Comparison of ENCODE assay signal across 2 cellular contexts in the genomic region with DNA sequence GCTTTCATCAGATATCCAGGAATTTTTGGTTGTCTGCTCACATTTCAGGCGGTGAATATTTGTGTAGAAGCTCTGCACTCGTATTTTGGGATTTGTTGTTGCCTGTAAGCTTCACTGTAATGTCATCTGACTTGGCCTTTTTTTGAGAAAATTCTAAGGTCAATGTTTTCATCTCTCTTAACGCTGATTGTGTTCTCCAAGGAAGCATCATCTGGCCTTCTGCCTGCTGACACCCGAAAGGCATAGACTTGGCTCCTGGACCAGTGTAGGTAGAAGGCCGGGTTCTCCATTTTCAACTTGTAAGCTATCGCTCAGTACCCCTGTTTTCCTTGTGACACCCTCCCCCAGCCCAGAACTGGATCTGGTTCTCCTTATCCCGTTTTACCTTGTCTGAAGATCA.
TF ChIP-seq lines count a peak whose summit lies in the region.

No MANE protein-coding gene starts in this region.

TF ChIP-seq in GM23338, 12 proteins besides CTCF, POLR2A, EP300 and RAD21 (continues in another document):
- TF ChIP-seq, protein P1, sequence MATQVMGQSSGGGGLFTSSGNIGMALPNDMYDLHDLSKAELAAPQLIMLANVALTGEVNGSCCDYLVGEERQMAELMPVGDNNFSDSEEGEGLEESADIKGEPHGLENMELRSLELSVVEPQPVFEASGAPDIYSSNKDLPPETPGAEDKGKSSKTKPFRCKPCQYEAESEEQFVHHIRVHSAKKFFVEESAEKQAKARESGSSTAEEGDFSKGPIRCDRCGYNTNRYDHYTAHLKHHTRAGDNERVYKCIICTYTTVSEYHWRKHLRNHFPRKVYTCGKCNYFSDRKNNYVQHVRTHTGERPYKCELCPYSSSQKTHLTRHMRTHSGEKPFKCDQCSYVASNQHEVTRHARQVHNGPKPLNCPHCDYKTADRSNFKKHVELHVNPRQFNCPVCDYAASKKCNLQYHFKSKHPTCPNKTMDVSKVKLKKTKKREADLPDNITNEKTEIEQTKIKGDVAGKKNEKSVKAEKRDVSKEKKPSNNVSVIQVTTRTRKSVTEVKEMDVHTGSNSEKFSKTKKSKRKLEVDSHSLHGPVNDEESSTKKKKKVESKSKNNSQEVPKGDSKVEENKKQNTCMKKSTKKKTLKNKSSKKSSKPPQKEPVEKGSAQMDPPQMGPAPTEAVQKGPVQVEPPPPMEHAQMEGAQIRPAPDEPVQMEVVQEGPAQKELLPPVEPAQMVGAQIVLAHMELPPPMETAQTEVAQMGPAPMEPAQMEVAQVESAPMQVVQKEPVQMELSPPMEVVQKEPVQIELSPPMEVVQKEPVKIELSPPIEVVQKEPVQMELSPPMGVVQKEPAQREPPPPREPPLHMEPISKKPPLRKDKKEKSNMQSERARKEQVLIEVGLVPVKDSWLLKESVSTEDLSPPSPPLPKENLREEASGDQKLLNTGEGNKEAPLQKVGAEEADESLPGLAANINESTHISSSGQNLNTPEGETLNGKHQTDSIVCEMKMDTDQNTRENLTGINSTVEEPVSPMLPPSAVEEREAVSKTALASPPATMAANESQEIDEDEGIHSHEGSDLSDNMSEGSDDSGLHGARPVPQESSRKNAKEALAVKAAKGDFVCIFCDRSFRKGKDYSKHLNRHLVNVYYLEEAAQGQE (IDR thresholded peaks at IDR 0.05; ENCODE audit: unreplicated experiment): no peak
- no peak for TF ChIP-seq ETS1 (IDR thresholded peaks at IDR 0.05)
- TF ChIP-seq CREB1 (CRISPR knock-in tag; IDR thresholded peaks at IDR 0.05; ENCODE audit: low read depth): no peak
- TF ChIP-seq EZH2phosphoT487 (IDR thresholded peaks at IDR 0.05; ENCODE audit: unreplicated experiment): no peak
- no peak for TF ChIP-seq NANOG (IDR thresholded peaks at IDR 0.05; ENCODE audit: borderline replicate concordance)
- TF ChIP-seq, protein P2, sequence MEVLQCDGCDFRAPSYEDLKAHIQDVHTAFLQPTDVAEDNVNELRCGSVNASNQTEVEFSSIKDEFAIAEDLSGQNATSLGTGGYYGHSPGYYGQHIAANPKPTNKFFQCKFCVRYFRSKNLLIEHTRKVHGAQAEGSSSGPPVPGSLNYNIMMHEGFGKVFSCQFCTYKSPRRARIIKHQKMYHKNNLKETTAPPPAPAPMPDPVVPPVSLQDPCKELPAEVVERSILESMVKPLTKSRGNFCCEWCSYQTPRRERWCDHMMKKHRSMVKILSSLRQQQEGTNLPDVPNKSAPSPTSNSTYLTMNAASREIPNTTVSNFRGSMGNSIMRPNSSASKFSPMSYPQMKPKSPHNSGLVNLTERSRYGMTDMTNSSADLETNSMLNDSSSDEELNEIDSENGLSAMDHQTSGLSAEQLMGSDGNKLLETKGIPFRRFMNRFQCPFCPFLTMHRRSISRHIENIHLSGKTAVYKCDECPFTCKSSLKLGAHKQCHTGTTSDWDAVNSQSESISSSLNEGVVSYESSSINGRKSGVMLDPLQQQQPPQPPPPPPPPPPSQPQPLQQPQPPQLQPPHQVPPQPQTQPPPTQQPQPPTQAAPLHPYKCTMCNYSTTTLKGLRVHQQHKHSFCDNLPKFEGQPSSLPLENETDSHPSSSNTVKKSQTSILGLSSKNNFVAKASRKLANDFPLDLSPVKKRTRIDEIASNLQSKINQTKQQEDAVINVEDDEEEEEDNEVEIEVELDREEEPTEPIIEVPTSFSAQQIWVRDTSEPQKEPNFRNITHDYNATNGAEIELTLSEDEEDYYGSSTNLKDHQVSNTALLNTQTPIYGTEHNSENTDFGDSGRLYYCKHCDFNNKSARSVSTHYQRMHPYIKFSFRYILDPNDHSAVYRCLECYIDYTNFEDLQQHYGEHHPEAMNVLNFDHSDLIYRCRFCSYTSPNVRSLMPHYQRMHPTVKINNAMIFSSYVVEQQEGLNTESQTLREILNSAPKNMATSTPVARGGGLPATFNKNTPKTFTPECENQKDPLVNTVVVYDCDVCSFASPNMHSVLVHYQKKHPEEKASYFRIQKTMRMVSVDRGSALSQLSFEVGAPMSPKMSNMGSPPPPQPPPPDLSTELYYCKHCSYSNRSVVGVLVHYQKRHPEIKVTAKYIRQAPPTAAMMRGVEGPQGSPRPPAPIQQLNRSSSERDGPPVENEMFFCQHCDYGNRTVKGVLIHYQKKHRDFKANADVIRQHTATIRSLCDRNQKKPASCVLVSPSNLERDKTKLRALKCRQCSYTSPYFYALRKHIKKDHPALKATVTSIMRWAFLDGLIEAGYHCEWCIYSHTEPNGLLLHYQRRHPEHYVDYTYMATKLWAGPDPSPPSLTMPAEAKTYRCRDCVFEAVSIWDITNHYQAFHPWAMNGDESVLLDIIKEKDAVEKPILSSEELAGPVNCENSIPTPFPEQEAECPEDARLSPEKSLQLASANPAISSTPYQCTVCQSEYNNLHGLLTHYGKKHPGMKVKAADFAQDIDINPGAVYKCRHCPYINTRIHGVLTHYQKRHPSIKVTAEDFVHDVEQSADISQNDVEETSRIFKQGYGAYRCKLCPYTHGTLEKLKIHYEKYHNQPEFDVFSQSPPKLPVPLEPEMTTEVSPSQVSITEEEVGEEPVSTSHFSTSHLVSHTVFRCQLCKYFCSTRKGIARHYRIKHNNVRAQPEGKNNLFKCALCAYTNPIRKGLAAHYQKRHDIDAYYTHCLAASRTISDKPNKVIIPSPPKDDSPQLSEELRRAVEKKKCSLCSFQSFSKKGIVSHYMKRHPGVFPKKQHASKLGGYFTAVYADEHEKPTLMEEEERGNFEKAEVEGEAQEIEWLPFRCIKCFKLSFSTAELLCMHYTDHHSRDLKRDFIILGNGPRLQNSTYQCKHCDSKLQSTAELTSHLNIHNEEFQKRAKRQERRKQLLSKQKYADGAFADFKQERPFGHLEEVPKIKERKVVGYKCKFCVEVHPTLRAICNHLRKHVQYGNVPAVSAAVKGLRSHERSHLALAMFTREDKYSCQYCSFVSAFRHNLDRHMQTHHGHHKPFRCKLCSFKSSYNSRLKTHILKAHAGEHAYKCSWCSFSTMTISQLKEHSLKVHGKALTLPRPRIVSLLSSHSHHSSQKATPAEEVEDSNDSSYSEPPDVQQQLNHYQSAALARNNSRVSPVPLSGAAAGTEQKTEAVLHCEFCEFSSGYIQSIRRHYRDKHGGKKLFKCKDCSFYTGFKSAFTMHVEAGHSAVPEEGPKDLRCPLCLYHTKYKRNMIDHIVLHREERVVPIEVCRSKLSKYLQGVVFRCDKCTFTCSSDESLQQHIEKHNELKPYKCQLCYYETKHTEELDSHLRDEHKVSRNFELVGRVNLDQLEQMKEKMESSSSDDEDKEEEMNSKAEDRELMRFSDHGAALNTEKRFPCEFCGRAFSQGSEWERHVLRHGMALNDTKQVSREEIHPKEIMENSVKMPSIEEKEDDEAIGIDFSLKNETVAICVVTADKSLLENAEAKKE (CRISPR knock-in tag; IDR thresholded peaks at IDR 0.05): no peak
- TF ChIP-seq ZNF331 (CRISPR knock-in tag; IDR thresholded peaks at IDR 0.05; ENCODE audit: low read depth): no peak
- TF ChIP-seq STAT1 (IDR thresholded peaks at IDR 0.05; ENCODE audit: unreplicated experiment): no peak
- no peak for TF ChIP-seq EZH2 (IDR thresholded peaks at IDR 0.05; ENCODE audit: low read depth, unreplicated experiment)
- TF ChIP-seq POLR2AphosphoS5 (IDR thresholded peaks at IDR 0.05; ENCODE audit: low read depth): no peak

TF ChIP-seq in H1, 55 proteins besides CTCF, POLR2A, EP300 and RAD21:
- TF ChIP-seq BRCA1 (IDR thresholded peaks at IDR 0.05; ENCODE audit: low read depth, low read length) (no peak), KDM5A (IDR thresholded peaks at IDR 0.05; ENCODE audit: low read length) (no peak), FOSL1 (IDR thresholded peaks at IDR 0.05; ENCODE audit: insufficient read depth, low read depth, low read length) (no peak), SRF (IDR thresholded peaks at IDR 0.05; ENCODE audit: low read depth, low read length) (no peak), SAP30 (IDR thresholded peaks at IDR 0.05; ENCODE audit: insufficient read depth, insufficient replicate concordance, low read length) (no peak), TCF12 (IDR thresholded peaks at IDR 0.05; ENCODE audit: low read depth, low read length) (no peak), ASH2L (IDR thresholded peaks at IDR 0.05; ENCODE audit: low read length) (no peak), TAF7 (optimal IDR thresholded peaks at IDR 0.05; ENCODE audit: borderline replicate concordance, low read depth, low read length) (no peak), RNF2 (IDR thresholded peaks at IDR 0.05; ENCODE audit: borderline replicate concordance, low read depth, low read length, missing control alignments, poor library complexity, severe bottlenecking) (no peak), BCL11A (IDR thresholded peaks at IDR 0.05; ENCODE audit: low read depth in 2 of 2, low read length in 2 of 2) (no peak), USF2 (IDR thresholded peaks at IDR 0.05; ENCODE audit: low read length) (no peak), SIN3A (conservative IDR thresholded peaks at IDR 0.05 in 1 of 2, IDR thresholded peaks at IDR 0.05 in 1 of 2; ENCODE audit: low read depth in 1 of 2, low read length in 2 of 2) (no peak)
